In the genomic region with DNA sequence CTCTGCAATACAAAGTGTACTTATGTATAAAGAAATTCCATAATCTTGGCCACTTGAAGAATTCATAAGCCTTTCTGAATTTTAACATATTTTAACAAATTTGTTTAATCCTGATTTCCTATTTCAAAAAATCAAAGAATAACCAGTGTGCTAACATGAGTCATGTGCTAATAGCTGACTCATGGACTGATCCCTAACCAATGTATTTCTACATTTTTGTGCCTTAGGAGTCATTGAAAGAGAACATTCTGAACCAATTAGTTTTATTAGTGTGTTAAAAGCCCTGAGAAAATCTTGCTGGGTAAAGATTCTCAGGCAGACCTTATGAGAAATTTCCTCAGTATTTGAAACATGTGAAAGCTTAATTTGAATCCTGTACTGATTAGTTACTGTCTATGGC, we compare ENCODE assay signal across 13 cellular contexts.
DNase-seq lines count a peak whose midpoint lies in the region; ATAC-seq and TF ChIP-seq lines count a peak whose summit lies in the region.
"Had no signal": no experiment of that assay in that cellular context is flagged by ENCODE, and none has a peak within 500 bp of the region (broad histone marks: within the 10 kb centered on the region; RNA-seq: fewer than 3 reads in every experiment).

No MANE protein-coding gene starts in this region.

- TF ChIP-seq CTCF in RWPE2 (IDR thresholded peaks at IDR 0.05; ENCODE audit: poor library complexity, severe bottlenecking) (no peak), fibroblast of mammary gland (conservative IDR thresholded peaks at IDR 0.05; ENCODE audit: control insufficient read depth, insufficient read depth, low read depth, low read length) (no peak), retinal pigment epithelial cell (conservative IDR thresholded peaks at IDR 0.05; ENCODE audit: low read depth, low read length) (no peak), GM13976 (IDR thresholded peaks at IDR 0.05; ENCODE audit: borderline replicate concordance, control extremely low read depth, extremely low read depth, insufficient read depth, missing control alignments) (no peak)

- no peaks in the 10 kb centered on the region for H3K27me3 ChIP-seq in RWPE2 (ENCODE audit: insufficient read depth, poor library complexity, severe bottlenecking)
- H3K27me3 ChIP-seq: right atrium auricular region had no signal

- no peaks in the 10 kb centered on the region for H3K9me3 ChIP-seq in RWPE2 (ENCODE audit: severe bottlenecking)
- H3K9me3 ChIP-seq: right atrium auricular region had no signal

- H3K4me1 ChIP-seq in RWPE2 (ENCODE audit: insufficient read depth, poor library complexity, severe bottlenecking), result peaks cover 20% of the 10 kb centered on the region
- H3K4me1 ChIP-seq: right atrium auricular region had no signal

- H3K4me3 ChIP-seq in RWPE2 (ENCODE audit: severe bottlenecking) (no peak overlapping the region), fibroblast of mammary gland (ENCODE audit: control insufficient read depth, low read depth, low read length) (no peak overlapping the region), retinal pigment epithelial cell (ENCODE audit: low read length) (no peak overlapping the region)
- H3K4me3 ChIP-seq: GM23338, right atrium auricular region had no signal

- ATAC-seq in RWPE2 (ENCODE audit: low read depth), result peak; percentile 95
- no peak for ATAC-seq in GM21786 (IDR thresholded peaks at IDR 0.05; ENCODE audit: unreplicated experiment)
- ATAC-seq: activated CD8-positive, alpha-beta memory T cell treated with anti-CD3 and anti-CD28 coated beads, Interleukin-2, amount 10 ng/mL, durations not matched to agents 7 days and 5 days; GM23338 had no signal

- DNase-seq in Caki2 (ENCODE audit: low read depth), result peak; percentile 31
- DNase-seq in RWPE2 (ENCODE audit: low spot score), result no peak
- DNase-seq in fibroblast of mammary gland (ENCODE audit: low read depth), result peak; percentile 96
- peak; percentile 91 for DNase-seq in retinal pigment epithelial cell (ENCODE audit: low read depth)
- DNase-seq in GM13976 (ENCODE audit: low spot score), result no peak
- no peak for DNase-seq in activated gamma-delta T cell treated with Interleukin-2 at 50 U/mL for 16 hours
- DNase-seq in T1000 (lab: John Stamatoyannopoulos, UW), result no peak
- DNase-seq: activated CD8-positive, alpha-beta memory T cell treated with anti-CD3 and anti-CD28 coated beads, Interleukin-2, amount 10 ng/mL, durations not matched to agents 7 days and 5 days; islet precursor cell; stimulated activated CD8-positive, alpha-beta memory T cell treated with anti-CD3 and anti-CD28 coated beads, Interleukin-4, amount 100 ng/mL, for 48 hours had no signal

- H3K27ac ChIP-seq in RWPE2 (ENCODE audit: poor library complexity, severe bottlenecking), result peak overlapping the region; percentile 82

- H3K36me3 ChIP-seq in RWPE2 (ENCODE audit: low read depth), result no peaks in the 10 kb centered on the region
- H3K36me3 ChIP-seq: right atrium auricular region had no signal

- in situ Hi-C loops in Caki2 (cut with HindIII; ENCODE audit: low pct_unique_long_range_greater_than_20kb, low sequenced_read_pairs), result no loop called here
- in situ Hi-C loops in GM13976 (cut with MboI; ENCODE audit: low sequenced_read_pairs, unreplicated experiment), result no loop called here

Comparison
In these comparisons a context has a peak if more than half of its experiments do, and no peak if none do; other contexts are left out.
1. DNase-seq: peak in Caki2 (single experiment), fibroblast of mammary gland (single experiment) and retinal pigment epithelial cell (single experiment); none in RWPE2 (single experiment), GM13976 (single experiment), activated gamma-delta T cell treated with Interleukin-2 at 50 U/mL for 16 hours (single experiment) and T1000 (single experiment).